Comparison of ENCODE assay signal across 8 cellular contexts in the genomic region with DNA sequence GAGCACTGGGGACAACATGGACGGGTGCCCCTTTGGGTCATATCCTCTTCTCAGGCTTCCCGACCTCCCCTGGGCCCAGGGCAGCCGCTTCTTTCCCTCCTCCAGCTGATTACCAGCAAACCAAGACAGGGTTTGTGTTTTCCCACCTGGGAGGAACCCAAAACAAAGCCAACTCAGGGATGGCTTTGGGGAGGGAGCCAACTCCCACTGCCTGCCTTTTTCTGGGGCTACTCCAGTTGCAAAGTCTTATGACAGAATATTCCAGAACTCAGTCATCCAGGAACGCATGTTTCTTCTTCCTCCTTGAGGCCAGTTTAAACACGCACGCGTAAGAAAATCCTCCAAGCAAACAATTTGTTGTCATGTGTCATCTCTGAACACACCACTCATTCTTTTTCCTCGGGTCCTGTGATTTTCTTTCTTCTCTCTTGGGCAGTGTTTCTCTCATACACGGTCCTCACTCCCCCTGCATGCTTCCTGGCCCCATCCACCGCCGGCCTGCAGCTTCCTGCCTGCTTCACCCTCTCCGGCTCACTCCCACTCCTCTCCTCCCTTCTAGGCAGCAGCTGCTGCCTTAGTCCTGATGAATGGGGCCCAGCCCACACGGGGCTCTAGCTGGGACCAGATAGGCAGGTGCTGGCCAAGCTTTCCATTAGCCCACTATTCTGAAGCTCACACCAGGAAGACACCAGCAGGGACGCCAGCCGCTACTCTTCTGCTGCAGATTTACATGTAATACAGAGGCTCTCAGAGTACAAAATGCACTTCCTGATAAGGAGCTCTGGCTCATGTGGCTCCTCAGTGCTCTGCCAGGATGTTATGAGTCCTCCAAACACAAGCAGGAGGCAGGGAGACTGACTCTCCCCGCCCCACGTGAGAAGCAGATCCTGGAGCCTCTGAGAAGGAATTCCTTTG.
DNase-seq lines count a peak whose midpoint lies in the region; ATAC-seq and TF ChIP-seq lines count a peak whose summit lies in the region.
"Not testable (repeated sequence)": the region's sequence is repeated elsewhere in the genome, so short reads cannot be mapped to it uniquely, and the experiment has no call there.

No MANE protein-coding gene starts in this region.

- H3K9me3 Mint-ChIP-seq in MCF 10A (ENCODE audit: unreplicated experiment), result not testable (repeated sequence)

- H3K27ac ChIP-seq in A673 (ENCODE audit: low read depth, low read length, poor library complexity, severe bottlenecking), result peak overlapping the region; percentile 50
- H3K27ac ChIP-seq in foreskin keratinocyte, result peak overlapping the region; percentile 98
- peak overlapping the region; percentile 33 to 57 for H3K27ac ChIP-seq in prostate gland

- H3K4me1 Mint-ChIP-seq in MCF 10A (ENCODE audit: insufficient read depth, unreplicated experiment), result not testable (repeated sequence)

- H3K27me3 Mint-ChIP-seq in MCF 10A (ENCODE audit: insufficient read depth, unreplicated experiment), result not testable (repeated sequence)

- CTCF ChIA-PET in A673 (lab: Charles Lee); MCF 10A (lab: Yijun Ruan, JAX): not testable (repeated sequence)

- not testable (repeated sequence) for H3K4me1 ChIP-seq in A673 (ENCODE audit: insufficient read depth, low read length, poor library complexity, severe bottlenecking); prostate gland (replicated peaks)
- H3K4me1 ChIP-seq in foreskin keratinocyte, result peaks cover 13% of the 10 kb centered on the region

- not testable (repeated sequence) for H3K36me3 ChIP-seq in A673 (ENCODE audit: insufficient read depth, low read length, poor library complexity, severe bottlenecking); prostate gland

- not testable (repeated sequence) for H3K9me3 ChIP-seq in A673 (ENCODE audit: low read depth, low read length, poor library complexity, severe bottlenecking); prostate gland

- ATAC-seq in GM19043 (IDR thresholded peaks at IDR 0.05; ENCODE audit: low read depth, unreplicated experiment), result peak; percentile 67
- ATAC-seq in foreskin keratinocyte, result peak; percentile 78
- ATAC-seq in left lobe of liver, result peak; percentile 66

- H3K27me3 ChIP-seq in A673 (replicated peaks; ENCODE audit: insufficient read depth, low read depth, low read length, poor library complexity); foreskin keratinocyte; prostate gland (replicated peaks; ENCODE audit: insufficient read depth): not testable (repeated sequence)

- not testable (repeated sequence) for TF ChIP-seq POLR2A in prostate gland (IDR thresholded peaks at IDR 0.05)

- DNase-seq in A673 (ENCODE audit: low spot score), result peak; percentile 40
- peak; percentile 85 for DNase-seq in NCI-H146 (lab: John Stamatoyannopoulos, UW)
- peak; percentile 75 to 91 for DNase-seq in SHP77 (lab: John Stamatoyannopoulos, UW)
- not testable (repeated sequence) for DNase-seq in MCF 10A (ENCODE audit: unreplicated experiment); left lobe of liver (ENCODE audit: low spot score)
- DNase-seq in foreskin keratinocyte, result peak; percentile 79 to 91
- peak; percentile 40 for DNase-seq in prostate gland (ENCODE audit: low spot score)

- peak overlapping the region; percentile 19 for H3K27ac Mint-ChIP-seq in MCF 10A (ENCODE audit: low read depth, unreplicated experiment)

- H3K4me3 ChIP-seq in A673 (ENCODE audit: low read depth, low read length, poor library complexity, severe bottlenecking); prostate gland: not testable (repeated sequence)

- not testable (repeated sequence) for H3K36me3 Mint-ChIP-seq in MCF 10A (ENCODE audit: insufficient read depth, unreplicated experiment)

- not testable (repeated sequence) for TF ChIP-seq CTCF in A673 (conservative IDR thresholded peaks at IDR 0.05; ENCODE audit: low read depth, low read length); MCF 10A (IDR thresholded peaks at IDR 0.05; ENCODE audit: unreplicated experiment); foreskin keratinocyte (conservative IDR thresholded peaks at IDR 0.05); prostate gland (IDR thresholded peaks at IDR 0.05)

- WGBS in prostate gland, result 15% methylated on average over 17 of the region's 17 CpGs

- TSS peak; percentile 55 for BruUV-seq in A673 (replicated peaks; lab: Mats Ljungman, UMichigan)
- BruUV-seq in MCF 10A (replicated peaks; lab: Mats Ljungman, UMichigan), result not testable (repeated sequence)

- not testable (repeated sequence) for H3K4me3 Mint-ChIP-seq in MCF 10A (ENCODE audit: unreplicated experiment)

- POLR2A ChIA-PET in A673 (lab: Charles Lee; ENCODE audit: low non-redundant PET); MCF 10A (lab: Yijun Ruan, JAX): not testable (repeated sequence)

- intact Hi-C loops in A673 (cut with micrococcal nuclease; ENCODE audit: unreplicated experiment); MCF 10A (cut with micrococcal nuclease); prostate gland (cut with DNase I): not testable (repeated sequence)

Comparison
In these comparisons a context has a peak if more than half of its experiments do, and no peak if none do; other contexts are left out.
1. H3K27ac ChIP-seq: peak in every context shown above with its lines; median percentile 98 in foreskin keratinocyte; 50 in A673; 45 in prostate gland.